15 cellular contexts compared by ENCODE assay signal in the genomic region with DNA sequence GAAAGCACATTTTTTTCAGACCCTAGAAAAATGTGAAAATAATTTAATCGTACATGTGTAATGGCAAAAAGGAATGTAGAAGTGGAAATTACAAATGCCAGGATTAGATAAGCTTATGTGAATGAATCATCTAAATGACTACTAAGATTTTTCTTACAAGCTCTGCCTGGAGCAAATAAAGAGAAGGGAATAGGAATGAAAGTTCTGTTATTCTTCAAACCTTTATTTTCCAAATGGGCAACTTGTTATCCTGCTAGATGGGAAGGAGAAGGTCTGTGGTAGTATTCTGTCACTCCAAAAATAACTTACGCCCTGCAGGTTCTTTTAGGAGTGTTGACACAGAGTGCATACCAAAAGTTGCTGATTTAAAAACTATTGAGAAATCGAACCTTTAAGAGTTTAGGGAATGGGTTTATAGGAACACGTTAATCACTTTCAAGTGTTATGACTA. TPM values are rescaled to one million over a fixed set of nuclear protein-coding genes. Genes with fewer than 3 reads are reported as not detected.
DNase-seq lines count a peak whose midpoint lies in the region; FAIRE-seq and TF ChIP-seq lines count a peak whose summit lies in the region.
"Had no signal": no experiment of that assay in that cellular context is flagged by ENCODE, and none has a peak within 500 bp of the region (broad histone marks: within the 10 kb centered on the region; RNA-seq: fewer than 3 reads in every experiment).

No MANE protein-coding gene starts in this region.

- H3K9me3 ChIP-seq in OCI-LY7 (ENCODE audit: low read length) (no peaks in the 10 kb centered on the region), left ventricle myocardium inferior (replicated peaks) (no peaks in the 10 kb centered on the region), esophagus muscularis mucosa (no peaks in the 10 kb centered on the region)
- H3K9me3 ChIP-seq: BLaER1 treated with 17β-estradiol and CSF1 and Interleukin-3, amounts not matched to agents 10 nM and 100 nM had no signal

- BruUV-seq in OCI-LY7 (replicated peaks; lab: Mats Ljungman, UMichigan) (TSS peak; percentile 42), Calu3 (replicated peaks; lab: Mats Ljungman, UMichigan) (no TSS peak)

- DNase-seq in AG10803 (ENCODE audit: low read depth) (peak; percentile 68), OCI-LY7 (ENCODE audit: low spot score) (no peak), bronchial epithelial cell (ENCODE audit: low read depth) (peak; percentile 19), non-pigmented ciliary epithelial cell (ENCODE audit: low read depth) (peak; percentile 22), left ventricle myocardium inferior (no peak), Calu3 (no peak), esophagus muscularis mucosa (ENCODE audit: extremely low spot score) (no peak), ureter (ENCODE audit: low spot score) (no peak)
- DNase-seq: activated gamma-delta T cell, NCI-H1105 had no signal

- 65% methylated on average over 4 of the region's 4 CpGs for WGBS in esophagus muscularis mucosa

- H3K36me3 ChIP-seq in OCI-LY7 (ENCODE audit: insufficient read depth, low read length) (peaks cover 75% of the 10 kb centered on the region), bronchial epithelial cell (ENCODE audit: control insufficient read depth, insufficient read depth, low read length) (no peaks in the 10 kb centered on the region), left ventricle myocardium inferior (peaks cover 44% of the 10 kb centered on the region), esophagus muscularis mucosa (peaks cover 3 to 38% (median 34%) of the 10 kb centered on the region in 4 donors)

- no peak for TF ChIP-seq POLR2A in esophagus muscularis mucosa (IDR thresholded peaks at IDR 0.05; ENCODE audit: low read depth)

- peaks cover 18% of the 10 kb centered on the region for H3K4me1 ChIP-seq in OCI-LY7 (ENCODE audit: insufficient read depth, low read length, poor library complexity, severe bottlenecking)
- peaks cover 7% of the 10 kb centered on the region for H3K4me1 ChIP-seq in left ventricle myocardium inferior
- peaks cover 0 to 10% (median 3%) of the 10 kb centered on the region in 4 donors for H3K4me1 ChIP-seq in esophagus muscularis mucosa

- CTCF ChIA-PET in OCI-LY7 (lab: Charles Lee; ENCODE audit: unreplicated experiment), result no interaction called here
- CTCF ChIA-PET in Calu3 (lab: Charles Lee), result interaction anchor here (0.6 kb wide), 1 partner anchor 384 kb away, joined by 3 read pairs; no protein-coding TSS in a partner anchor

- H3K27ac Mint-ChIP-seq in Calu3 (ENCODE audit: unreplicated experiment), result no peak overlapping the region
- H3K27ac Mint-ChIP-seq: stimulated activated memory B cell treated with anti-CD40 and anti-IgM and Interleukin-4, amounts not matched to agents 10 μg/mL and 1 μg/mL and 100 μg/mL, for 72 hours had no signal

- no peaks in the 10 kb centered on the region for H3K27me3 Mint-ChIP-seq in Calu3 (ENCODE audit: unreplicated experiment)
- H3K27me3 Mint-ChIP-seq: brain; stimulated activated memory B cell treated with anti-CD40 and anti-IgM and Interleukin-4, amounts not matched to agents 10 μg/mL and 1 μg/mL and 100 μg/mL, for 72 hours had no signal

- H4K20me1 ChIP-seq in OCI-LY7 (ENCODE audit: insufficient read depth, low read length), result no peaks in the 10 kb centered on the region; the same call in 1 of the 2 replicates

- H3K27ac ChIP-seq in OCI-LY7 (ENCODE audit: low read depth, low read length, poor library complexity, severe bottlenecking) (no peak overlapping the region), left ventricle myocardium inferior (replicated peaks) (no peak overlapping the region), esophagus muscularis mucosa (replicated peaks in 1 of 4) (no peak overlapping the region)
- H3K27ac ChIP-seq: BLaER1 treated with 17β-estradiol and CSF1 and Interleukin-3, amounts not matched to agents 10 nM and 100 nM; skin epidermis had no signal

- FAIRE-seq in bronchial epithelial cell (lab: Jason Lieb, UNC), result no peak
- FAIRE-seq: frontal cortex had no signal

- H3K4me3 Mint-ChIP-seq in Calu3 (ENCODE audit: low read depth, unreplicated experiment), result no peak overlapping the region
- H3K4me3 Mint-ChIP-seq: brain; stimulated activated memory B cell treated with anti-CD40 and anti-IgM and Interleukin-4, amounts not matched to agents 10 μg/mL and 1 μg/mL and 100 μg/mL, for 72 hours had no signal

- TF ChIP-seq CTCF in AG10803 (conservative IDR thresholded peaks at IDR 0.05; ENCODE audit: low read length) (no peak), OCI-LY7 (conservative IDR thresholded peaks at IDR 0.05; ENCODE audit: low read length) (no peak), bronchial epithelial cell (IDR thresholded peaks at IDR 0.05; ENCODE audit: insufficient read depth, low read length, severe bottlenecking) (no peak), left ventricle myocardium inferior (IDR thresholded peaks at IDR 0.05; ENCODE audit: borderline replicate concordance) (no peak), Calu3 (IDR thresholded peaks at IDR 0.05; ENCODE audit: unreplicated experiment) (no peak), esophagus muscularis mucosa (IDR thresholded peaks at IDR 0.05) (no peak)

- H3K27me3 ChIP-seq in bronchial epithelial cell (ENCODE audit: control insufficient read depth, insufficient read depth, low read length), result no peaks in the 10 kb centered on the region
- no peaks in the 10 kb centered on the region for H3K27me3 ChIP-seq in left ventricle myocardium inferior (ENCODE audit: low read depth)
- H3K27me3 ChIP-seq in esophagus muscularis mucosa, result no peaks in the 10 kb centered on the region
- H3K27me3 ChIP-seq: BLaER1 treated with 17β-estradiol and CSF1 and Interleukin-3, amounts not matched to agents 10 nM and 100 nM had no signal

- H3K9me3 Mint-ChIP-seq in Calu3 (ENCODE audit: low read depth, unreplicated experiment), result no peaks in the 10 kb centered on the region
- H3K9me3 Mint-ChIP-seq: stimulated activated memory B cell treated with anti-CD40 and anti-IgM and Interleukin-4, amounts not matched to agents 10 μg/mL and 1 μg/mL and 100 μg/mL, for 72 hours had no signal

- POLR2A ChIA-PET in OCI-LY7 (lab: Charles Lee), result interaction anchor here (0.6 to 0.7 kb wide), 3 partner anchors 9 to 55 kb away, joined by 3 to 4 read pairs (median 3); no protein-coding TSS in a partner anchor

- H3K79me2 ChIP-seq in OCI-LY7 (ENCODE audit: insufficient read depth, low read depth, low read length), result peaks cover 94% of the 10 kb centered on the region

- H2AFZ ChIP-seq in OCI-LY7 (ENCODE audit: low read length), result no peak overlapping the region

- H3K9me2 ChIP-seq in OCI-LY7 (ENCODE audit: insufficient read depth, low read length), result no peaks in the 10 kb centered on the region

- H3K4me2 ChIP-seq in OCI-LY7 (ENCODE audit: low read length), result no peak overlapping the region
- H3K4me2 ChIP-seq: BLaER1 treated with 17β-estradiol and CSF1 and Interleukin-3, amounts not matched to agents 10 nM and 100 nM had no signal

- TF ChIP-seq EP300 in esophagus muscularis mucosa (IDR thresholded peaks at IDR 0.05), result no peak

- peaks cover 5% of the 10 kb centered on the region for H3K4me1 Mint-ChIP-seq in Calu3 (ENCODE audit: low read depth, unreplicated experiment)

- H3K36me3 Mint-ChIP-seq in Calu3 (ENCODE audit: insufficient read depth, unreplicated experiment), result peaks cover 27% of the 10 kb centered on the region

- intact Hi-C loops in OCI-LY7 (cut with micrococcal nuclease; ENCODE audit: unreplicated experiment), result no loop called here
- intact Hi-C loops in left ventricle myocardium inferior (cut with micrococcal nuclease), result loop anchor here (10.0 kb wide), 1 partner anchor 63 kb away; no protein-coding TSS in a partner anchor
- intact Hi-C loops in Calu3 (cut with micrococcal nuclease; ENCODE audit: unreplicated experiment), result no loop called here
- intact Hi-C loops in esophagus muscularis mucosa (cut with DNase I), result no loop called here

- H3K4me3 ChIP-seq in AG10803 (ENCODE audit: low read length), result no peak overlapping the region
- no peak overlapping the region for H3K4me3 ChIP-seq in OCI-LY7 (ENCODE audit: low read depth, low read length, poor library complexity, severe bottlenecking)
- H3K4me3 ChIP-seq in bronchial epithelial cell (ENCODE audit: low read depth, low read length), result no peak overlapping the region
- H3K4me3 ChIP-seq in left ventricle myocardium inferior, result no peak overlapping the region
- no peak overlapping the region for H3K4me3 ChIP-seq in esophagus muscularis mucosa
- H3K4me3 ChIP-seq: BLaER1 treated with 17β-estradiol and CSF1 and Interleukin-3, amounts not matched to agents 10 nM and 100 nM; skin epidermis had no signal

RNA-seq across cellular contexts. Expression of a gene that starts 9.7 kb away (rescaled TPM):
- total RNA-seq in OCI-LY7 (2014; rRNA removed; shearing (Covaris generic)), result 70.6 and 72.1 TPM in 2 replicates
- total RNA-seq in OCI-LY7 (2022) (83.5 and 93.3 TPM in 2 replicates), bronchial epithelial cell (21.1 and 26.5 TPM in 2 replicates), left ventricle myocardium inferior (26.1 TPM), Calu3 (2022) (50.9 and 52.1 TPM in 2 replicates), esophagus muscularis mucosa (10 to 100 TPM; 27.5 to 46.3 (median 38.5) TPM), ureter (54.6 TPM)

RNA-seq across cellular contexts. Expression of a gene that starts 43.4 kb away (rescaled TPM):
- total RNA-seq in OCI-LY7 (2014; rRNA removed; shearing (Covaris generic)), result 8.9 and 9.7 TPM in 2 replicates
- total RNA-seq in OCI-LY7 (2022) (26.4 and 40.2 TPM in 2 replicates), bronchial epithelial cell (12.8 and 13.7 TPM in 2 replicates), left ventricle myocardium inferior (79.7 TPM), Calu3 (2022) (59.0 and 71.6 TPM in 2 replicates), esophagus muscularis mucosa (100 to 1,000 TPM in 1 of 4 donors, 10 to 100 TPM in 3; 63.1 to 108 (median 68.4) TPM), ureter (57.6 TPM)

Comparison
In these comparisons a context has a peak if more than half of its experiments do, and no peak if none do; other contexts are left out.
1. DNase-seq: peak in AG10803 (single experiment), bronchial epithelial cell (single experiment) and non-pigmented ciliary epithelial cell (single experiment); none in OCI-LY7 (single experiment), left ventricle myocardium inferior (single experiment), Calu3 (single experiment), esophagus muscularis mucosa (single experiment) and ureter (single experiment).